14 cellular contexts compared by ENCODE assay signal in the genomic region with DNA sequence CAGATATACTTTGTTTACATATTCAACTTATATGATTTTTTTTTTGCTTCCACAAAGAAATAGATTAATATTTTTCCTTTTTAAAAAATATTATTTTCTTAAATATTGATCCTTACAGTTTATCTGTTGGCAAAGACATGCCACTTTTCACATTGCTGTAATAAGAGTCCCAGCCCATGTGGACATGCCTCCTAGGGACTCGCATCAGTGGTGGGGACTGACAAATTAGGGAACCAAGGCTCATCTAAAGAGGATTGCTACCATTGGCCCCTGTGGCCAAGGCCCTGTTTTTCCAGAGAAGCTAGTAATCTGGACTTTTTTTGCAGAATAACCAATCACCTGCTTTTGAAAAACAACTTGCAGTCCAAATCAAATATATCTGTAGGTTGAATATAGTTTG. TPM values are rescaled to one million over a fixed set of nuclear protein-coding genes. Genes with fewer than 3 reads are reported as not detected.
"Had no signal": no experiment of that assay in that cellular context is flagged by ENCODE, and none has a peak within 500 bp of the region (broad histone marks: within the 10 kb centered on the region; RNA-seq: fewer than 3 reads in every experiment).

No MANE protein-coding gene starts in this region.

- DNase-seq: activated CD4-positive, alpha-beta memory T cell treated with anti-CD3 and anti-CD28 coated beads for 36 hours; activated naive CD8-positive, alpha-beta T cell treated with anti-CD3 and anti-CD28 coated beads, Interleukin-2, amount 10 ng/mL, durations not matched to agents 7 days and 5 days; activated T-cell treated with anti-CD3 and anti-CD28 coated beads, Interleukin-2, amount 50 U/mL, for 72 hours; anterior cingulate cortex; esophagus squamous epithelium; foreskin fibroblast; head of caudate nucleus; left colon; naive thymus-derived CD8-positive, alpha-beta T cell; right cardiac atrium; substantia nigra; upper lobe of left lung had no signal

- H3K27me3 ChIP-seq: breast epithelium, esophagus squamous epithelium, upper lobe of left lung had no signal

- H3K4me3 ChIP-seq: breast epithelium, esophagus squamous epithelium, upper lobe of left lung had no signal

- H3K9me3 ChIP-seq: breast epithelium, esophagus squamous epithelium, upper lobe of left lung had no signal

- H3K36me3 ChIP-seq: breast epithelium had no signal

- H3K4me1 ChIP-seq: breast epithelium had no signal

- ATAC-seq: activated T-cell treated with anti-CD3 and anti-CD28 coated beads, Interleukin-2, amount 50 U/mL, for 72 hours; naive thymus-derived CD8-positive, alpha-beta T cell; right cardiac atrium; stimulated activated effector memory CD8-positive, alpha-beta T cell treated with anti-CD3 and anti-CD28 coated beads, Interleukin-12 subunit alpha, Interleukin-12 subunit beta, amount 100 ng/mL, for 72 hours had no signal

- H3K27ac ChIP-seq: breast epithelium, upper lobe of left lung had no signal

RNA-seq across cellular contexts. Expression of a gene that starts 27.8 kb away (rescaled TPM):
- total RNA-seq: naive thymus-derived CD8-positive, alpha-beta T cell had no signal
- polyA plus RNA-seq: naive thymus-derived CD8-positive, alpha-beta T cell had no signal
